ENCODE assay signal across 15 cellular contexts in genomic region chr12:30719060-30719459, GRCh38. TPM values are rescaled to one million over a fixed set of nuclear protein-coding genes. Genes with fewer than 3 reads are reported as not detected.
A peak's percentile ranks its signal among the peaks of the same experiment; 100 is the strongest.
DNase-seq lines count a peak whose midpoint lies in the region; ATAC-seq, FAIRE-seq and TF ChIP-seq lines count a peak whose summit lies in the region.
"Had no signal": no experiment of that assay in that cellular context is flagged by ENCODE, and none has a peak within 500 bp of the region (broad histone marks: within the 10 kb centered on the region; RNA-seq: fewer than 3 reads in every experiment).

No MANE protein-coding gene starts in this region.

- no peak overlapping the region for H2AFZ ChIP-seq in HepG2 (ENCODE audit: low read length)

- no peaks in the 10 kb centered on the region for H3K9me3 ChIP-seq in HepG2 (ENCODE audit: low read length)
- H3K9me3 ChIP-seq in right lobe of liver: no peaks in the 10 kb centered on the region
- no peaks in the 10 kb centered on the region for H3K9me3 ChIP-seq in adipocyte (ENCODE audit: control insufficient read depth, low read length)
- H3K9me3 ChIP-seq: Peyer's patch, testis had no signal

- FAIRE-seq in HepG2 (lab: Jason Lieb, UNC): no peak

- ATAC-seq in HepG2: no peak
- no peak for ATAC-seq in right lobe of liver
- ATAC-seq in foreskin keratinocyte: peak; percentile 53
- ATAC-seq: effector memory CD8-positive, alpha-beta T cell; HCT116; right cardiac atrium had no signal

- H3K9ac ChIP-seq in HepG2 (ENCODE audit: insufficient read depth, low read depth, low read length): no peak overlapping the region
- no peak overlapping the region for H3K9ac ChIP-seq in adipocyte (ENCODE audit: low read length)

- CTCF ChIA-PET in HepG2 (lab: Yijun Ruan, JAX; ENCODE audit: low intra/inter-chr PET ratio, low total read pairs): no interaction called here

- H3K4me3 ChIP-seq in HepG2 (replicated peaks in 1 of 3; ENCODE audit: insufficient read depth in 1 of 3, low read depth in 2 of 3, low read length in 3 of 3) (no peak overlapping the region), right lobe of liver (no peak overlapping the region), adipocyte (ENCODE audit: low read length) (no peak overlapping the region)
- H3K4me3 ChIP-seq: Peyer's patch, testis had no signal

- POLR2A ChIA-PET in HepG2 (lab: Yijun Ruan, JAX): no interaction called here

- DNase-seq in HepG2 (ENCODE audit: low spot score): no peak
- DNase-seq in right lobe of liver: no peak
- DNase-seq in adipocyte (ENCODE audit: low read depth): peak; percentile 84
- peak; percentile 28 to 84 for DNase-seq in foreskin keratinocyte
- DNase-seq in NCI-H345 treated with DMSO at 0.1 percent for 48 hours (lab: John Stamatoyannopoulos, UW; ENCODE audit: unreplicated experiment): no peak
- DNase-seq in activated CD4-positive, CD25-positive, alpha-beta regulatory T cell (lab: John Stamatoyannopoulos, UW): no peak
- no peak for DNase-seq in NCI-H1436 treated with DMSO at 0.1 percent for 48 hours (lab: John Stamatoyannopoulos, UW)
- DNase-seq in NCI-H1694 (lab: John Stamatoyannopoulos, UW): no peak
- DNase-seq: 8988T; activated CD8-positive, alpha-beta memory T cell treated with anti-CD3 and anti-CD28 coated beads, Interleukin-2, amount 50 U/mL, for 4 hours; effector memory CD8-positive, alpha-beta T cell; Peyer's patch; right cardiac atrium; testis had no signal

- 83% methylated on average over 1 of the region's 1 CpG for WGBS in HepG2 (ENCODE audit: low lambda C conversion rate)
- WGBS in right lobe of liver (ENCODE audit: insufficient coverage, low coverage, low lambda C conversion rate, missing lambda C conversion rate): no CpG with 5 or more reads among the region's 1 CpG

- H3K27ac ChIP-seq in HepG2 (ENCODE audit: extremely low read length, insufficient read depth, low read length): no peak overlapping the region
- H3K27ac ChIP-seq in right lobe of liver: no peak overlapping the region
- no peak overlapping the region for H3K27ac ChIP-seq in foreskin keratinocyte
- H3K27ac ChIP-seq: Peyer's patch, testis had no signal

- H3K4me1 ChIP-seq in HepG2 (ENCODE audit: insufficient read depth, low read length) (no peaks in the 10 kb centered on the region), right lobe of liver (no peaks in the 10 kb centered on the region), adipocyte (ENCODE audit: control insufficient read depth, insufficient read depth, low read length) (peaks cover 11% of the 10 kb centered on the region), foreskin keratinocyte (no peaks in the 10 kb centered on the region)
- H3K4me1 ChIP-seq: Peyer's patch, testis had no signal

- H3K79me2 ChIP-seq in HepG2 (ENCODE audit: insufficient read depth, low read length): no peaks in the 10 kb centered on the region

- peaks cover 7 to 66% of the 10 kb centered on the region in 2 experiments for H3K36me3 ChIP-seq in HepG2 (replicated peaks in 1 of 2; ENCODE audit: control insufficient read depth in 1 of 2, insufficient read depth in 2 of 2, low read length in 2 of 2)
- peaks cover 0 to 25% (median 5%) of the 10 kb centered on the region in 4 donors for H3K36me3 ChIP-seq in right lobe of liver
- peaks cover 53% of the 10 kb centered on the region for H3K36me3 ChIP-seq in adipocyte (ENCODE audit: control insufficient read depth, insufficient read depth, low read length, severe bottlenecking)

- TF ChIP-seq EP300 in HepG2 (IDR thresholded peaks at IDR 0.05; ENCODE audit: low read depth in 2 of 2, low read length in 2 of 2) (no peak), HepG2 (CRISPR knock-in tag; IDR thresholded peaks at IDR 0.05; ENCODE audit: borderline replicate concordance) (no peak)

- TF ChIP-seq POLR2A in HepG2 (IDR thresholded peaks at IDR 0.05; ENCODE audit: insufficient read depth in 1 of 2, low read depth in 2 of 2, low read length in 2 of 2) (no peak), right lobe of liver (IDR thresholded peaks at IDR 0.05) (no peak)

- no peaks in the 10 kb centered on the region; a peak in 1 of 5 replicates for H3K27me3 ChIP-seq in HepG2 (ENCODE audit: control insufficient read depth in 1 of 2, insufficient read depth in 2 of 2, low read length in 2 of 2)
- no peaks in the 10 kb centered on the region for H3K27me3 ChIP-seq in right lobe of liver
- H3K27me3 ChIP-seq in adipocyte (replicated peaks; ENCODE audit: control insufficient read depth, insufficient read depth, low read length): no peaks in the 10 kb centered on the region
- no peaks in the 10 kb centered on the region for H3K27me3 ChIP-seq in foreskin keratinocyte
- H3K27me3 ChIP-seq: Peyer's patch, testis had no signal

- H3K4me2 ChIP-seq in HepG2 (ENCODE audit: low read depth, low read length): no peak overlapping the region

- intact Hi-C loops in HepG2 (cut with micrococcal nuclease; ENCODE audit: unreplicated experiment) (no loop called here), right lobe of liver (cut with DNase I) (no loop called here)

- in situ Hi-C loops in HepG2 (cut with HindIII; ENCODE audit: extremely low pct_ligation_motif_present, low pct_unique_long_range_greater_than_20kb): no loop called here

- no peak for TF ChIP-seq CTCF in HepG2 (CRISPR knock-in tag; IDR thresholded peaks at IDR 0.05)
- no peak for TF ChIP-seq CTCF in right lobe of liver (IDR thresholded peaks at IDR 0.05)
- TF ChIP-seq CTCF in foreskin keratinocyte (conservative IDR thresholded peaks at IDR 0.05): no peak

- no TSS peak for BruUV-seq in HepG2 (replicated peaks; lab: Mats Ljungman, UMichigan)

- no peak for TF ChIP-seq RAD21 in HepG2 (CRISPR knock-in tag; IDR thresholded peaks at IDR 0.05)

- H4K20me1 ChIP-seq in HepG2 (ENCODE audit: insufficient read depth, low read length): no peaks in the 10 kb centered on the region

RNA-seq across cellular contexts. Expression of gene IPO8, which starts 23.4 kb away (rescaled TPM):
- 21.8 and 40.0 TPM in 2 replicates for total RNA-seq in HepG2 (2016; rRNA removed; fragmentation: Illumina TruSeq; extraction: Trizol)
- total RNA-seq in HepG2 (2016; cell fraction: cytosol; rRNA removed; fragmentation: Illumina TruSeq; extraction: Trizol; ENCODE audit: low read depth): 4.7 and 7.4 TPM in 2 replicates
- 20.2 and 39.7 TPM in 2 replicates for total RNA-seq in HepG2 (2016; cell fraction: insoluble cytoplasmic fraction; rRNA removed; fragmentation: Illumina TruSeq; extraction: Trizol)
- 10.2 and 11.3 TPM in 2 replicates for total RNA-seq in HepG2 (2016; cell fraction: membrane; rRNA removed; fragmentation: Illumina TruSeq; extraction: Trizol)
- 30.0 and 34.6 TPM in 2 replicates for total RNA-seq in HepG2 (2016; cell fraction: nucleus; rRNA removed; fragmentation: Illumina TruSeq; extraction: Trizol)
- 6.3 and 8.7 TPM in 2 replicates for polyA plus RNA-seq in HepG2 (2011; rRNA removed)
- 3.4 and 4.5 TPM in 2 replicates for polyA plus RNA-seq in HepG2 (2011; cell fraction: cytosol; rRNA removed)
- polyA plus RNA-seq in HepG2 (2011; cell fraction: nucleus; rRNA removed): 9.9 and 11.7 TPM in 2 replicates
- 14.6 and 19.0 TPM in 2 replicates for polyA plus RNA-seq in HepG2 (2012)
- polyA plus RNA-seq in HepG2 (2016; cell fraction: cytosol; fragmentation: Illumina TruSeq; extraction: Trizol; ENCODE audit: low read depth): 0.99 and 1.0 TPM in 2 replicates
- 31.0 and 32.7 TPM in 2 replicates for polyA plus RNA-seq in HepG2 (2016; cell fraction: insoluble cytoplasmic fraction; fragmentation: Illumina TruSeq; extraction: Trizol; ENCODE audit: low read depth)
- 3.6 and 4.3 TPM in 2 replicates for polyA plus RNA-seq in HepG2 (2016; cell fraction: membrane; fragmentation: Illumina TruSeq; extraction: Trizol; ENCODE audit: low read depth)
- polyA plus RNA-seq in HepG2 (2016; cell fraction: nucleus; fragmentation: Illumina TruSeq; extraction: Trizol; ENCODE audit: insufficient read depth, low read depth): 27.7 and 32.1 TPM in 2 replicates
- 10.1 and 36.3 TPM in 2 replicates for polyA minus RNA-seq in HepG2 (2011; rRNA and poly(A)+ RNA removed; ENCODE audit: low replicate concordance)
- 10.8 and 16.3 TPM in 2 replicates for polyA minus RNA-seq in HepG2 (2011; cell fraction: cytosol; rRNA and poly(A)+ RNA removed)
- polyA minus RNA-seq in HepG2 (2011; cell fraction: nucleus; rRNA and poly(A)+ RNA removed): 37.1 and 48.5 TPM in 2 replicates
- total RNA-seq in right lobe of liver: 10 to 100 TPM; 19.6 to 34.7 (median 25.5) TPM
- 34.0 and 37.8 TPM in 2 replicates for total RNA-seq in foreskin keratinocyte
- polyA plus RNA-seq in foreskin keratinocyte: 8.4 and 9.1 TPM in 2 replicates

RNA-seq across cellular contexts. Expression of gene CAPRIN2, which starts 35.7 kb away (rescaled TPM):
- 12.0 and 21.7 TPM in 2 replicates for total RNA-seq in HepG2 (2016; rRNA removed; fragmentation: Illumina TruSeq; extraction: Trizol)
- 23.4 and 24.3 TPM in 2 replicates for total RNA-seq in HepG2 (2016; cell fraction: cytosol; rRNA removed; fragmentation: Illumina TruSeq; extraction: Trizol; ENCODE audit: low read depth)
- total RNA-seq in HepG2 (2016; cell fraction: insoluble cytoplasmic fraction; rRNA removed; fragmentation: Illumina TruSeq; extraction: Trizol): 14.1 and 22.8 TPM in 2 replicates
- total RNA-seq in HepG2 (2016; cell fraction: membrane; rRNA removed; fragmentation: Illumina TruSeq; extraction: Trizol): 20.0 and 22.6 TPM in 2 replicates
- total RNA-seq in HepG2 (2016; cell fraction: nucleus; rRNA removed; fragmentation: Illumina TruSeq; extraction: Trizol): 43.3 and 48.9 TPM in 2 replicates
- 25.7 and 30.6 TPM in 2 replicates for polyA plus RNA-seq in HepG2 (2011; rRNA removed)
- polyA plus RNA-seq in HepG2 (2011; cell fraction: cytosol; rRNA removed): 4.9 and 5.5 TPM in 2 replicates
- polyA plus RNA-seq in HepG2 (2011; cell fraction: nucleus; rRNA removed): 102 and 115 TPM in 2 replicates
- polyA plus RNA-seq in HepG2 (2012): 15.7 and 23.2 TPM in 2 replicates
- polyA plus RNA-seq in HepG2 (2016; cell fraction: cytosol; fragmentation: Illumina TruSeq; extraction: Trizol; ENCODE audit: low read depth): 1.3 and 1.7 TPM in 2 replicates
- polyA plus RNA-seq in HepG2 (2016; cell fraction: insoluble cytoplasmic fraction; fragmentation: Illumina TruSeq; extraction: Trizol; ENCODE audit: low read depth): 9.7 and 12.3 TPM in 2 replicates
- polyA plus RNA-seq in HepG2 (2016; cell fraction: membrane; fragmentation: Illumina TruSeq; extraction: Trizol; ENCODE audit: low read depth): 4.0 and 4.7 TPM in 2 replicates
- polyA plus RNA-seq in HepG2 (2016; cell fraction: nucleus; fragmentation: Illumina TruSeq; extraction: Trizol; ENCODE audit: insufficient read depth, low read depth): 105 and 125 TPM in 2 replicates
- polyA minus RNA-seq in HepG2 (2011; rRNA and poly(A)+ RNA removed; ENCODE audit: low replicate concordance): 7.2 and 8.3 TPM in 2 replicates
- 7.0 and 7.4 TPM in 2 replicates for polyA minus RNA-seq in HepG2 (2011; cell fraction: cytosol; rRNA and poly(A)+ RNA removed)
- polyA minus RNA-seq in HepG2 (2011; cell fraction: nucleus; rRNA and poly(A)+ RNA removed): 66.3 and 86.5 TPM in 2 replicates
- 10 to 100 TPM in 2 of 6 experiments, 1 to 10 TPM in 4; 5.7 to 11.5 (median 8.5) TPM for total RNA-seq in right lobe of liver
- 18.9 and 20.4 TPM in 2 replicates for total RNA-seq in foreskin keratinocyte
- polyA plus RNA-seq in foreskin keratinocyte: 6.7 and 7.7 TPM in 2 replicates

Comparison
In these comparisons a context has a peak if more than half of its experiments do, and no peak if none do; other contexts are left out.
1. DNase-seq: peak in adipocyte (single experiment) and foreskin keratinocyte (2 of 2); none in HepG2 (single experiment), right lobe of liver (0 of 3), NCI-H345 treated with DMSO at 0.1 percent for 48 hours (single experiment), activated CD4-positive, CD25-positive, alpha-beta regulatory T cell (0 of 4), NCI-H1436 treated with DMSO at 0.1 percent for 48 hours (single experiment) and NCI-H1694 (single experiment).